16 cellular contexts compared by ENCODE assay signal in genomic region chr9:77453857-77454647, GRCh38.
DNase-seq lines count a peak whose midpoint lies in the region; ATAC-seq, FAIRE-seq and TF ChIP-seq lines count a peak whose summit lies in the region.
"Had no signal": no experiment of that assay in that cellular context is flagged by ENCODE, and none has a peak within 500 bp of the region (broad histone marks: within the 10 kb centered on the region; RNA-seq: fewer than 3 reads in every experiment).

No MANE protein-coding gene starts in this region.

- under 1% methylated on average over 12 of the region's 13 CpGs for WGBS in K562 (ENCODE audit: insufficient coverage, low coverage, missing lambda C conversion rate)
- 38% methylated on average over 13 of the region's 13 CpGs for WGBS in thymus

- H3K27me3 ChIP-seq in OCI-LY1 (ENCODE audit: insufficient read depth, low read length) (peaks cover 3% of the 10 kb centered on the region; the same call in 1 of the 2 replicates), K562 (ENCODE audit: control insufficient read depth in 2 of 2, insufficient read depth in 2 of 2, low read length in 2 of 2) (peaks cover 2 to 7% of the 10 kb centered on the region in 2 experiments; a peak in 3 of 5 replicates), thymus (ENCODE audit: control insufficient read depth, insufficient read depth) (no peaks in the 10 kb centered on the region)

- no peaks in the 10 kb centered on the region for H3K9me1 ChIP-seq in K562 (ENCODE audit: control insufficient read depth, insufficient read depth, low read length)

- H3F3A ChIP-seq in OCI-LY1 (ENCODE audit: insufficient read depth, low read length), result no peaks in the 10 kb centered on the region

- no peaks in the 10 kb centered on the region for H3K79me2 ChIP-seq in OCI-LY1 (ENCODE audit: insufficient read depth, low read length)
- no peaks in the 10 kb centered on the region for H3K79me2 ChIP-seq in K562 (ENCODE audit: control insufficient read depth, insufficient read depth, low read length)

- no peaks in the 10 kb centered on the region for H3K27me3 Mint-ChIP-seq in activated T-cell treated with anti-CD3 and anti-CD28 coated beads, Interleukin-2, amount 50 U/mL, for 72 hours (ENCODE audit: low read depth)

- no peak for TF ChIP-seq EP300 in K562 (IDR thresholded peaks at IDR 0.05; ENCODE audit: low read length)

- BruUV-seq in K562 (replicated peaks; lab: Mats Ljungman, UMichigan), result no TSS peak

- H3K9ac ChIP-seq in OCI-LY1 (ENCODE audit: low read length), result no peak overlapping the region; the same call in 1 of the 2 replicates
- H3K9ac ChIP-seq in K562 (ENCODE audit: insufficient read depth in 1 of 2, low read depth in 2 of 2, low read length in 2 of 2), result no peak overlapping the region; a peak in 1 of 4 replicates

- peaks cover 0 to 2% of the 10 kb centered on the region in 2 donors for H3K36me3 Mint-ChIP-seq in activated T-cell treated with anti-CD3 and anti-CD28 coated beads, Interleukin-2, amount 50 U/mL, for 72 hours (ENCODE audit: insufficient read depth in 2 of 2)
- H3K36me3 Mint-ChIP-seq: brain had no signal

- H3K4me3 ChIP-seq in OCI-LY1 (ENCODE audit: low read depth, low read length, poor library complexity, severe bottlenecking) (no peak overlapping the region), K562 (no peak overlapping the region), thymus (ENCODE audit: low read length) (peak overlapping the region; percentile 0)
- H3K4me3 ChIP-seq: lung, thoracic aorta had no signal

- POLR2A ChIA-PET in K562 (lab: Yijun Ruan, JAX), result no interaction called here

- peaks cover 28% of the 10 kb centered on the region for H3K4me1 Mint-ChIP-seq in activated T-cell treated with anti-CD3 and anti-CD28 coated beads, Interleukin-2, amount 50 U/mL, for 72 hours (ENCODE audit: low read depth)

- H3K27ac Mint-ChIP-seq in activated T-cell treated with anti-CD3 and anti-CD28 coated beads, Interleukin-2, amount 50 U/mL, for 72 hours, result peak overlapping the region; percentile 6
- H3K27ac Mint-ChIP-seq: brain had no signal

- H3K36me3 ChIP-seq in OCI-LY1 (ENCODE audit: insufficient read depth, low read length), result no peaks in the 10 kb centered on the region
- H3K36me3 ChIP-seq in K562 (ENCODE audit: control insufficient read depth, insufficient read depth, low read length), result no peaks in the 10 kb centered on the region
- no peaks in the 10 kb centered on the region for H3K36me3 ChIP-seq in thymus (ENCODE audit: control insufficient read depth, insufficient read depth)
- H3K36me3 ChIP-seq: thoracic aorta had no signal

- H3K4me2 ChIP-seq in OCI-LY1 (ENCODE audit: low read length) (peak overlapping the region; percentile 46; the same call in 1 of the 2 replicates), K562 (ENCODE audit: insufficient read depth, low read length) (peak overlapping the region; percentile 37)

- H3K4me1 ChIP-seq in OCI-LY1 (ENCODE audit: insufficient read depth, low read length, severe bottlenecking) (no peaks in the 10 kb centered on the region), K562 (replicated peaks in 1 of 2; ENCODE audit: control insufficient read depth in 2 of 2, insufficient read depth in 2 of 2, low read length in 2 of 2) (no peaks in the 10 kb centered on the region; a peak in 1 of 5 replicates), thymus (ENCODE audit: control insufficient read depth, insufficient read depth, low read length) (no peaks in the 10 kb centered on the region)

- H3K9me3 ChIP-seq in OCI-LY1 (ENCODE audit: low read length) (no peaks in the 10 kb centered on the region), K562 (replicated peaks; ENCODE audit: control insufficient read depth, insufficient read depth, low read depth, low read length) (no peaks in the 10 kb centered on the region), thymus (ENCODE audit: control insufficient read depth) (no peaks in the 10 kb centered on the region)
- H3K9me3 ChIP-seq: thoracic aorta had no signal

- no peak for DNase-seq in activated T-cell treated with anti-CD3 and anti-CD28 coated beads, Interleukin-2, amount 50 U/mL, for 72 hours
- no peak for DNase-seq in activated T-cell treated with anti-CD3 and anti-CD28 coated beads, Interleukin-2, amount 50 U/mL, for 48 hours
- DNase-seq in K562 (ENCODE audit: extremely low read depth in 1 of 4, low spot score in 3 of 4) (no peak), medulla oblongata (ENCODE audit: extremely low spot score) (no peak), NCI-H2081 (lab: John Stamatoyannopoulos, UW) (no peak)
- DNase-seq: activated CD4-positive, alpha-beta T cell treated with anti-CD3 and anti-CD28 coated beads, Interleukin-2, amount 50 U/mL, for 1 hour; hypothalamus; stimulated activated CD4-positive, alpha-beta T cell treated with anti-CD3 and anti-CD28 coated beads, Interleukin-4, amount 100 ng/mL, for 4 hours had no signal

- no peak overlapping the region for H2AFZ ChIP-seq in OCI-LY1 (ENCODE audit: low read length)
- H2AFZ ChIP-seq in K562 (ENCODE audit: low read depth, low read length), result peak overlapping the region; percentile 55; the same call in 1 of the 2 replicates

- CTCF ChIA-PET in K562 (lab: Yijun Ruan, JAX; ENCODE audit: low intra/inter-chr PET ratio), result interaction anchor here (0.7 kb wide), 1 partner anchor 84 kb away, joined by 7 read pairs; no protein-coding TSS in a partner anchor

- intact Hi-C loops in K562 (cut with micrococcal nuclease), result loop anchor here (10.0 kb wide), 1 partner anchor 289 kb away; no protein-coding TSS in a partner anchor

- H3K27ac ChIP-seq in OCI-LY1 (ENCODE audit: low read depth, low read length, poor library complexity, severe bottlenecking), result no peak overlapping the region
- H3K27ac ChIP-seq in K562 (ENCODE audit: extremely low read depth, low read depth, low read length), result no peak overlapping the region
- no peak overlapping the region for H3K27ac ChIP-seq in thymus (ENCODE audit: low read depth)
- H3K27ac ChIP-seq: epithelial cell of prostate, thoracic aorta had no signal

- TF ChIP-seq RAD21 in K562 (CRISPR knock-in tag; conservative IDR thresholded peaks at IDR 0.05 in 1 of 2, IDR thresholded peaks at IDR 0.05 in 1 of 2), result no peak

- FAIRE-seq in K562 (lab: Jason Lieb, UNC), result no peak
- FAIRE-seq: H1 had no signal

- H3K4me3 Mint-ChIP-seq in activated T-cell treated with anti-CD3 and anti-CD28 coated beads, Interleukin-2, amount 50 U/mL, for 72 hours, result peak overlapping the region; percentile 66 to 74
- H3K4me3 Mint-ChIP-seq: brain had no signal

- H3K9me2 ChIP-seq in OCI-LY1 (ENCODE audit: low read depth, low read length), result no peaks in the 10 kb centered on the region

- peak in 1 of 2 donors; percentile 20 for ATAC-seq in activated T-cell treated with anti-CD3 and anti-CD28 coated beads, Interleukin-2, amount 50 U/mL, for 72 hours (replicated peaks in 1 of 2)
- no peak for ATAC-seq in K562
- ATAC-seq in GM19023 (IDR thresholded peaks at IDR 0.05; ENCODE audit: unreplicated experiment), result no peak

- no peaks in the 10 kb centered on the region for H4K20me1 ChIP-seq in OCI-LY1 (ENCODE audit: insufficient read depth, low read length)
- no peaks in the 10 kb centered on the region for H4K20me1 ChIP-seq in K562 (replicated peaks; ENCODE audit: control insufficient read depth, insufficient read depth, low read length)

- no peak for TF ChIP-seq POLR2A in K562 (conservative IDR thresholded peaks at IDR 0.05)

- peaks cover 0 to 2% of the 10 kb centered on the region in 2 donors for H3K9me3 Mint-ChIP-seq in activated T-cell treated with anti-CD3 and anti-CD28 coated beads, Interleukin-2, amount 50 U/mL, for 72 hours

- in situ Hi-C loops in K562 (cut with MboI), result no loop called here

- TF ChIP-seq CTCF in OCI-LY1 (IDR thresholded peaks at IDR 0.05; ENCODE audit: low read length), result no peak
- no peak for TF ChIP-seq CTCF in K562 (IDR thresholded peaks at IDR 0.05 in 2 of 3, conservative IDR thresholded peaks at IDR 0.05 in 1 of 3; ENCODE audit: insufficient read depth in 2 of 3, low read depth in 1 of 3, low read length in 3 of 3)

TF ChIP-seq in K562, 482 proteins besides CTCF, POLR2A, EP300 and RAD21:
- TF ChIP-seq SPI1 (IDR thresholded peaks at IDR 0.05; ENCODE audit: borderline replicate concordance, low read depth, low read length) (peak; percentile 78), MBD2 (IDR thresholded peaks at IDR 0.05; ENCODE audit: borderline replicate concordance, low read depth) (no peak), HDAC1 (IDR thresholded peaks at IDR 0.05) (no peak)
